Comparison of ENCODE assay signal across 30 cellular contexts in genomic region chr2:181563101-181563692, GRCh38.
DNase-seq lines count a peak whose midpoint lies in the region; ATAC-seq and TF ChIP-seq lines count a peak whose summit lies in the region.
"Had no signal": no experiment of that assay in that cellular context is flagged by ENCODE, and none has a peak within 500 bp of the region (broad histone marks: within the 10 kb centered on the region; RNA-seq: fewer than 3 reads in every experiment).

No MANE protein-coding gene starts in this region.

- TF ChIP-seq CTCF in fibroblast of mammary gland (conservative IDR thresholded peaks at IDR 0.05; ENCODE audit: control insufficient read depth, insufficient read depth, low read depth, low read length): no peak
- TF ChIP-seq CTCF in psoas muscle (IDR thresholded peaks at IDR 0.05): no peak

- no peak overlapping the region for H3K4me3 ChIP-seq in fibroblast of mammary gland (ENCODE audit: control insufficient read depth, low read depth, low read length)
- no peak overlapping the region for H3K4me3 ChIP-seq in psoas muscle
- H3K4me3 ChIP-seq: esophagus squamous epithelium, heart right ventricle, left ventricle myocardium inferior, ovary, right lobe of liver, SJCRH30, thoracic aorta had no signal

- WGBS in psoas muscle, 3 donors: 37 to 61% (median 51%) methylated on average over 1 of the region's 1 CpG

- no peak overlapping the region for H3K27ac ChIP-seq in psoas muscle
- H3K27ac ChIP-seq: esophagus squamous epithelium, heart right ventricle, left ventricle myocardium inferior, ovary, right lobe of liver, SJCRH30, thoracic aorta, VCaP had no signal

- no peaks in the 10 kb centered on the region for H3K4me1 ChIP-seq in psoas muscle
- H3K4me1 ChIP-seq: esophagus squamous epithelium, heart right ventricle, left ventricle myocardium inferior, right lobe of liver had no signal

- DNase-seq in EH (ENCODE audit: low read depth): peak; percentile 9
- DNase-seq in HS-5 (ENCODE audit: low read depth): peak; percentile 16
- peak; percentile 59 for DNase-seq in fibroblast of mammary gland (ENCODE audit: low read depth)
- DNase-seq in RKO (ENCODE audit: low spot score): no peak
- DNase-seq in psoas muscle: no peak
- no peak for DNase-seq in HPDE6-E6E7 (ENCODE audit: extremely low spot score)
- DNase-seq: activated CD8-positive, alpha-beta memory T cell treated with anti-CD3 and anti-CD28 coated beads, Interleukin-2, amount 50 U/mL, for 4 hours; activated naive CD8-positive, alpha-beta T cell treated with anti-CD3 and anti-CD28 coated beads, Interleukin-2, amount 50 U/mL, for 24 hours; CD8-positive, alpha-beta memory T cell; DMS79; esophagus squamous epithelium; GOT3; heart right ventricle; immature natural killer cell; left ventricle myocardium inferior; midbrain; NCI-H146; NCI-H2171; NCI-H526; OCI-M1; ovary; right lobe of liver; SJCRH30; stimulated activated CD4-positive, alpha-beta T cell treated with anti-CD3 and anti-CD28 coated beads, Interleukin-15, amount 100 ng/mL, for 24 hours; T-helper 1 cell had no signal

- no peaks in the 10 kb centered on the region for H3K9me3 ChIP-seq in psoas muscle
- H3K9me3 ChIP-seq: esophagus squamous epithelium, heart right ventricle, left ventricle myocardium inferior, ovary, right lobe of liver, SJCRH30, thoracic aorta had no signal

- no peaks in the 10 kb centered on the region for H3K27me3 ChIP-seq in psoas muscle (ENCODE audit: insufficient read depth in 3 of 3, low read length in 2 of 3)
- H3K27me3 ChIP-seq: esophagus squamous epithelium, heart right ventricle, ovary, right lobe of liver, SJCRH30 had no signal

- ATAC-seq in GM19351 (IDR thresholded peaks at IDR 0.05; ENCODE audit: unreplicated experiment) (peak; percentile 69), psoas muscle (no peak)
- ATAC-seq: activated naive CD8-positive, alpha-beta T cell treated with anti-CD3 and anti-CD28 coated beads, Interleukin-2, amount 50 U/mL, for 24 hours; heart right ventricle; HepG2; natural killer cell treated with Interleukin-12 subunit alpha and Interleukin-12 subunit beta and Interleukin-15 and Interleukin-18, amount 100 ng/mL, for 72 hours; right lobe of liver had no signal

- intact Hi-C loops in psoas muscle (cut with DNase I): no loop called here

- no peaks in the 10 kb centered on the region for H3K36me3 ChIP-seq in psoas muscle (ENCODE audit: insufficient read depth in 1 of 2, low read depth in 1 of 2)
- H3K36me3 ChIP-seq: esophagus squamous epithelium, heart right ventricle, left ventricle myocardium inferior, ovary, right lobe of liver, SJCRH30, thoracic aorta had no signal

Comparison
In these comparisons a context has a peak if more than half of its experiments do, and no peak if none do; other contexts are left out.
1. DNase-seq: peak in EH (single experiment), HS-5 (single experiment) and fibroblast of mammary gland (single experiment); none in RKO (single experiment), psoas muscle (0 of 2) and HPDE6-E6E7 (single experiment).